In genomic region chr17:16438557-16439302, GRCh38 we compare ENCODE assay signal across 8 cellular contexts. TPM values are rescaled to one million over a fixed set of nuclear protein-coding genes. Genes with fewer than 3 reads are reported as not detected.
DNase-seq lines count a peak whose midpoint lies in the region; ATAC-seq, FAIRE-seq and TF ChIP-seq lines count a peak whose summit lies in the region.

No MANE protein-coding gene starts in this region.

- H3K4me3 ChIP-seq in adipocyte (ENCODE audit: low read length), result peak overlapping the region; percentile 94
- peak overlapping the region; percentile 96 for H3K4me3 ChIP-seq in parathyroid adenoma (ENCODE audit: low read depth, low read length)
- peak overlapping the region; percentile 66 to 99 (median 80) for H3K4me3 ChIP-seq in tibial nerve

- intact Hi-C loops in cardiac septum (cut with DNase I), result loop anchor here (2.0 kb wide), 1 partner anchor 58 kb away; the partner anchor contains the start of gene UBB

- peak overlapping the region; percentile 100 for H3K4me2 ChIP-seq in parathyroid adenoma (ENCODE audit: low read length)

- H3K4me1 ChIP-seq in adipocyte (ENCODE audit: control insufficient read depth, insufficient read depth, low read length) (peaks cover 46% of the 10 kb centered on the region), parathyroid adenoma (peaks cover 13% of the 10 kb centered on the region), tibial nerve (peaks cover 0 to 50% (median 18%) of the 10 kb centered on the region in 4 donors)

- DNase-seq in GM12891 (ENCODE audit: insufficient read length, low spot score), result peak; percentile 97
- peak; percentile 90 for DNase-seq in NCI-H1417 treated with DMSO at 0.1 percent for 48 hours (lab: John Stamatoyannopoulos, UW)
- DNase-seq in SW 1271 (lab: John Stamatoyannopoulos, UW), result peak; percentile 100
- DNase-seq in adipocyte (ENCODE audit: low read depth), result peak; percentile 99
- DNase-seq in cardiac septum (ENCODE audit: low spot score), result peak; percentile 97
- DNase-seq in tibial nerve (ENCODE audit: low spot score in 2 of 2), result peak; percentile 90 to 93

- peak; percentile 84 to 95 for TF ChIP-seq EP300 in tibial nerve (IDR thresholded peaks at IDR 0.05)

- WGBS in tibial nerve, 2 donors, result 0% methylated on average over 44 to 46 of the region's 46 CpGs

- FAIRE-seq in GM12891 (lab: Jason Lieb, UNC), result peak; percentile 97

- H3K9me3 ChIP-seq in adipocyte (ENCODE audit: control insufficient read depth, low read length), result no peaks in the 10 kb centered on the region
- no peaks in the 10 kb centered on the region for H3K9me3 ChIP-seq in parathyroid adenoma (ENCODE audit: control insufficient read depth, low read length)
- no peaks in the 10 kb centered on the region for H3K9me3 ChIP-seq in tibial nerve

- TF ChIP-seq POLR2A in GM12891 (IDR thresholded peaks at IDR 0.05; ENCODE audit: low read depth, low read length) (peak; percentile 99), tibial nerve (IDR thresholded peaks at IDR 0.05) (peak; percentile 38 to 69)

- peaks cover 13% of the 10 kb centered on the region for H3K79me2 ChIP-seq in parathyroid adenoma

- H3K36me3 ChIP-seq in adipocyte (ENCODE audit: control insufficient read depth, insufficient read depth, low read length, severe bottlenecking) (peaks cover 39% of the 10 kb centered on the region), parathyroid adenoma (ENCODE audit: control insufficient read depth, insufficient read depth, low read length) (no peaks in the 10 kb centered on the region), tibial nerve (peaks cover 0 to 30% (median 7%) of the 10 kb centered on the region in 3 donors)

- TF ChIP-seq CTCF in parathyroid adenoma (IDR thresholded peaks at IDR 0.05) (no peak), tibial nerve (IDR thresholded peaks at IDR 0.05) (peak in 2 of 5 experiments; percentile 37 to 61)

- H2AFZ ChIP-seq in parathyroid adenoma, result peak overlapping the region; percentile 81

- H3K9ac ChIP-seq in adipocyte (ENCODE audit: low read length) (peak overlapping the region; percentile 99), parathyroid adenoma (no peak overlapping the region)

- H3K27me3 ChIP-seq in adipocyte (replicated peaks; ENCODE audit: control insufficient read depth, insufficient read depth, low read length) (no peaks in the 10 kb centered on the region), parathyroid adenoma (ENCODE audit: control insufficient read depth, insufficient read depth, low read length) (no peaks in the 10 kb centered on the region), tibial nerve (no peaks in the 10 kb centered on the region)

- peak; percentile 87 for ATAC-seq in HG02798 (IDR thresholded peaks at IDR 0.05; ENCODE audit: poor library complexity, unreplicated experiment)

- peak overlapping the region; percentile 73 for H3K27ac ChIP-seq in parathyroid adenoma
- peak overlapping the region; percentile 47 to 90 (median 84) for H3K27ac ChIP-seq in tibial nerve

TF ChIP-seq in GM12891, 5 proteins besides CTCF, POLR2A, EP300 and RAD21:
- TF ChIP-seq POU2F2 (IDR thresholded peaks at IDR 0.05; ENCODE audit: low read depth, low read length) (peak; percentile 87), TAF1 (IDR thresholded peaks at IDR 0.05; ENCODE audit: low read depth, low read length) (peak; percentile 97), SPI1 (IDR thresholded peaks at IDR 0.05; ENCODE audit: low read depth, low read length) (no peak), PAX5 (IDR thresholded peaks at IDR 0.05; ENCODE audit: insufficient read depth, low read length, severe bottlenecking) (no peak), POLR2AphosphoS5 (IDR thresholded peaks at IDR 0.05; ENCODE audit: low read depth, low read length) (peak; percentile 98)
TF ChIP-seq in GM12891: peak in this region for 3.

RNA-seq across cellular contexts. Expression of gene TRPV2, which starts 23.4 kb away (rescaled TPM):
- polyA plus RNA-seq in GM12891 (2012; ENCODE audit: low read depth, missing spikeins), result 49.5 TPM
- total RNA-seq in cardiac septum (9.1 TPM), tibial nerve (10 to 100 TPM; 10.5 to 19.9 (median 16.9) TPM)

RNA-seq across cellular contexts. Expression of gene LRRC75A, which starts 53.3 kb away (rescaled TPM):
- polyA plus RNA-seq in GM12891 (2012; ENCODE audit: low read depth, missing spikeins), result 0.23 TPM
- total RNA-seq in cardiac septum (1.4 TPM), tibial nerve (10 to 100 TPM in 1 of 4 donors, 1 to 10 TPM in 3; 2.9 to 10.3 (median 5.4) TPM)

RNA-seq across cellular contexts. Expression of gene UBB, which starts 57.8 kb away (rescaled TPM):
- polyA plus RNA-seq in GM12891 (2012; ENCODE audit: low read depth, missing spikeins), result 1,983 TPM
- total RNA-seq in cardiac septum (1,552 TPM), tibial nerve (100 to 1,000 TPM; 435 to 666 (median 472) TPM)

Comparison
In these comparisons a context has a peak if more than half of its experiments do, and no peak if none do; other contexts are left out.
1. Peak in every context shown above with its lines: DNase-seq, ATAC-seq, H3K4me3 ChIP-seq and H3K27ac ChIP-seq.